Comparison of ENCODE assay signal across 8 cellular contexts in the genomic region with DNA sequence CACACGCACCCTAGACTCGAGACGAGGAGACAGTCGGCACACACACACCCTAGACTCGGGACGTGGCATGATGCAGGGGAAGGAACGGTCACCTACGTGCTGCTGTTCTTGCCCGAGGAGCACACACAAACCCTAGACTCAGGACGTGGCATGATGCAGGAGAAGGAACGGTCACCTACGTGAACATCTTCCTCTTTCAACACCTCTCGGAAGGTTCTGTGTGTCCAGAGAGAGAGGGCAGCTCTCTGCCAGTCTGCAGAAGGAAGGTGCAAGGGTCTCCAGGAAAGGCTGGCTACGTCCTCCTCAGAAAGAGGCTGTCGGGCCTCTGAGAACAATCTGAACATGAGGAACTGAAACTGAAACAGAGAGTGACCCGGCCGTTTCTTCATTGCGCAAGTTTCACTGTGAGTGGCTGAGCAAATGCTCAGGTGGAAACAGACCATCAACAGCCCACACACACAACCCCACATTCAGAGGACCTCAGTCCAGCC. TPM values are rescaled to one million over a fixed set of nuclear protein-coding genes. Genes with fewer than 3 reads are reported as not detected.
DNase-seq lines count a peak whose midpoint lies in the region; ATAC-seq and TF ChIP-seq lines count a peak whose summit lies in the region.

No MANE protein-coding gene starts in this region.

- peaks cover 39% of the 10 kb centered on the region for H3K4me1 Mint-ChIP-seq in central memory CD8-positive, alpha-beta T cell

- TF ChIP-seq CTCF in HCT116 (IDR thresholded peaks at IDR 0.05 in 2 of 3, conservative IDR thresholded peaks at IDR 0.05 in 1 of 3; ENCODE audit: borderline replicate concordance in 1 of 3, insufficient read depth in 1 of 3, low read depth in 2 of 3, low read length in 2 of 3) (no peak), A673 (conservative IDR thresholded peaks at IDR 0.05; ENCODE audit: low read depth, low read length) (no peak)

- POLR2A ChIA-PET in HCT116 (lab: Charles Lee) (no interaction called here), A673 (lab: Charles Lee; ENCODE audit: low non-redundant PET) (no interaction called here)

- H3K27ac ChIP-seq in HCT116 (ENCODE audit: low read depth, low read length) (peak overlapping the region; percentile 14; the same call in 1 of the 2 replicates), A673 (ENCODE audit: low read depth, low read length, poor library complexity, severe bottlenecking) (no peak overlapping the region)

- CTCF ChIA-PET in HCT116 (lab: Charles Lee), result no interaction called here
- CTCF ChIA-PET in A673 (lab: Charles Lee), result no interaction called here

- RAD21 ChIA-PET in HCT116 (lab: Charles Lee; ENCODE audit: low non-redundant PET in 1 of 2, low total read pairs in 2 of 2, uncharacterized antibody in 2 of 2, unreplicated experiment in 2 of 2), result no interaction called here

- H3K36me3 ChIP-seq in HCT116 (ENCODE audit: control insufficient read depth in 1 of 2, insufficient read depth in 2 of 2, low read length in 2 of 2) (peaks cover 62 to 84% of the 10 kb centered on the region in 2 experiments), A673 (ENCODE audit: insufficient read depth, low read length, poor library complexity, severe bottlenecking) (peaks cover 81% of the 10 kb centered on the region)

- peak overlapping the region; percentile 95 for H3K27ac Mint-ChIP-seq in central memory CD8-positive, alpha-beta T cell (ENCODE audit: low read depth)

- H3K27me3 Mint-ChIP-seq in central memory CD8-positive, alpha-beta T cell, result no peaks in the 10 kb centered on the region

- H2AFZ ChIP-seq in HCT116 (ENCODE audit: low read depth, low read length, poor library complexity, severe bottlenecking), result no peak overlapping the region

- TF ChIP-seq RAD21 in HCT116 (IDR thresholded peaks at IDR 0.05; ENCODE audit: low read depth), result no peak

- peak; percentile 74 for ATAC-seq in GM18499 (IDR thresholded peaks at IDR 0.05; ENCODE audit: insufficient read depth, unreplicated experiment)
- ATAC-seq in HCT116, result no peak
- ATAC-seq in central memory CD8-positive, alpha-beta T cell (replicated peaks; ENCODE audit: extremely low read depth, poor library complexity, severe bottlenecking), result peak; percentile 75

- no peaks in the 10 kb centered on the region for H3K9me3 Mint-ChIP-seq in central memory CD8-positive, alpha-beta T cell

- BruUV-seq in HCT116 (replicated peaks; lab: Mats Ljungman, UMichigan) (no TSS peak), A673 (replicated peaks; lab: Mats Ljungman, UMichigan) (no TSS peak)

- H3K4me1 ChIP-seq in HCT116 (ENCODE audit: control insufficient read depth in 1 of 2, insufficient read depth in 2 of 2, low read length in 2 of 2), result no peaks in the 10 kb centered on the region
- no peaks in the 10 kb centered on the region for H3K4me1 ChIP-seq in A673 (ENCODE audit: insufficient read depth, low read length, poor library complexity, severe bottlenecking)

- TF ChIP-seq POLR2A in HCT116 (IDR thresholded peaks at IDR 0.05; ENCODE audit: borderline replicate concordance, extremely low read depth, insufficient read depth, insufficient read length), result no peak

- no peaks in the 10 kb centered on the region; the same call in 1 of the 2 replicates for H4K20me1 ChIP-seq in HCT116 (ENCODE audit: insufficient read depth)

- no peak for DNase-seq in HCT116 (ENCODE audit: low read depth, low spot score)
- DNase-seq in NOMO-1 (lab: John Stamatoyannopoulos, UW; ENCODE audit: unreplicated experiment in 2 of 2), result peak; percentile 87 to 95
- DNase-seq in central memory CD8-positive, alpha-beta T cell (ENCODE audit: low spot score in 2 of 2), result no peak
- peak; percentile 70 for DNase-seq in pons (ENCODE audit: low spot score)
- no peak for DNase-seq in NCI-H1105 treated with DMSO at 0.1 percent for 48 hours (lab: John Stamatoyannopoulos, UW)
- DNase-seq in NCI-H1694 treated with DMSO at 0.1 percent for 48 hours (lab: John Stamatoyannopoulos, UW), result no peak
- DNase-seq in A673 (ENCODE audit: low spot score), result no peak

- H3K27me3 ChIP-seq in HCT116 (ENCODE audit: insufficient read depth, low read length), result no peaks in the 10 kb centered on the region
- no peaks in the 10 kb centered on the region for H3K27me3 ChIP-seq in A673 (replicated peaks; ENCODE audit: insufficient read depth, low read depth, low read length, poor library complexity)

- peaks cover 31% of the 10 kb centered on the region; the same call in 1 of the 2 replicates for H3K79me2 ChIP-seq in HCT116 (ENCODE audit: insufficient read depth, low read length)

- H3K9ac ChIP-seq in HCT116 (ENCODE audit: low read length), result no peak overlapping the region

- no peaks in the 10 kb centered on the region for H3K9me3 ChIP-seq in HCT116 (ENCODE audit: control insufficient read depth in 1 of 2, insufficient read depth in 1 of 2, low read depth in 1 of 2, low read length in 2 of 2)
- H3K9me3 ChIP-seq in A673 (ENCODE audit: low read depth, low read length, poor library complexity, severe bottlenecking), result no peaks in the 10 kb centered on the region

- peaks cover 12% of the 10 kb centered on the region for H3K36me3 Mint-ChIP-seq in central memory CD8-positive, alpha-beta T cell (ENCODE audit: insufficient read depth)

- peak overlapping the region; percentile 85 for H3K4me3 Mint-ChIP-seq in central memory CD8-positive, alpha-beta T cell

- no peak overlapping the region for H3K4me2 ChIP-seq in HCT116 (ENCODE audit: low read length)

- intact Hi-C loops in HCT116 (cut with micrococcal nuclease) (no loop called here), A673 (cut with micrococcal nuclease; ENCODE audit: unreplicated experiment) (no loop called here)

- no peak overlapping the region for H3K4me3 ChIP-seq in HCT116 (replicated peaks in 1 of 2; ENCODE audit: low read depth in 1 of 2, low read length in 2 of 2)
- no peak overlapping the region for H3K4me3 ChIP-seq in A673 (ENCODE audit: low read depth, low read length, poor library complexity, severe bottlenecking)

- H3K9me2 ChIP-seq in HCT116 (ENCODE audit: insufficient read depth), result no peaks in the 10 kb centered on the region

TF ChIP-seq in HCT116, 20 proteins besides CTCF, POLR2A, EP300 and RAD21 (continues in another document):
- TF ChIP-seq EZH2phosphoT487 (IDR thresholded peaks at IDR 0.05; ENCODE audit: borderline replicate concordance) (no peak), SIN3A (IDR thresholded peaks at IDR 0.05; ENCODE audit: low read depth) (no peak), EZH2 (IDR thresholded peaks at IDR 0.05) (no peak), CEBPB (IDR thresholded peaks at IDR 0.05; ENCODE audit: low read depth) (no peak), TCF7L2 (IDR thresholded peaks at IDR 0.05; ENCODE audit: borderline replicate concordance, extremely low read depth, insufficient read depth, insufficient read length) (no peak), EGR1 (IDR thresholded peaks at IDR 0.05; ENCODE audit: low read depth) (no peak), JUND (IDR thresholded peaks at IDR 0.05) (no peak), ELF1 (IDR thresholded peaks at IDR 0.05; ENCODE audit: borderline replicate concordance, low read depth) (no peak), ZFX (IDR thresholded peaks at IDR 0.05) (no peak), SRF (IDR thresholded peaks at IDR 0.05; ENCODE audit: low read depth) (no peak), FOSL1 (IDR thresholded peaks at IDR 0.05; ENCODE audit: low read depth) (no peak), ZNF274 (IDR thresholded peaks at IDR 0.05; ENCODE audit: low read depth, low read length) (no peak), MAX (IDR thresholded peaks at IDR 0.05) (no peak)
- TF ChIP-seq, protein P1, sequence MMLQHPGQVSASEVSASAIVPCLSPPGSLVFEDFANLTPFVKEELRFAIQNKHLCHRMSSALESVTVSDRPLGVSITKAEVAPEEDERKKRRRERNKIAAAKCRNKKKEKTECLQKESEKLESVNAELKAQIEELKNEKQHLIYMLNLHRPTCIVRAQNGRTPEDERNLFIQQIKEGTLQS (IDR thresholded peaks at IDR 0.05), result no peak
- TF ChIP-seq, protein P2, sequence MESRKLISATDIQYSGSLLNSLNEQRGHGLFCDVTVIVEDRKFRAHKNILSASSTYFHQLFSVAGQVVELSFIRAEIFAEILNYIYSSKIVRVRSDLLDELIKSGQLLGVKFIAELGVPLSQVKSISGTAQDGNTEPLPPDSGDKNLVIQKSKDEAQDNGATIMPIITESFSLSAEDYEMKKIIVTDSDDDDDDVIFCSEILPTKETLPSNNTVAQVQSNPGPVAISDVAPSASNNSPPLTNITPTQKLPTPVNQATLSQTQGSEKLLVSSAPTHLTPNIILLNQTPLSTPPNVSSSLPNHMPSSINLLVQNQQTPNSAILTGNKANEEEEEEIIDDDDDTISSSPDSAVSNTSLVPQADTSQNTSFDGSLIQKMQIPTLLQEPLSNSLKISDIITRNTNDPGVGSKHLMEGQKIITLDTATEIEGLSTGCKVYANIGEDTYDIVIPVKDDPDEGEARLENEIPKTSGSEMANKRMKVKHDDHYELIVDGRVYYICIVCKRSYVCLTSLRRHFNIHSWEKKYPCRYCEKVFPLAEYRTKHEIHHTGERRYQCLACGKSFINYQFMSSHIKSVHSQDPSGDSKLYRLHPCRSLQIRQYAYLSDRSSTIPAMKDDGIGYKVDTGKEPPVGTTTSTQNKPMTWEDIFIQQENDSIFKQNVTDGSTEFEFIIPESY (IDR thresholded peaks at IDR 0.05; ENCODE audit: extremely low read depth, insufficient replicate concordance, low read length), result no peak

RNA-seq across cellular contexts. Expression of gene ZNF276, which starts 43.4 kb away (rescaled TPM):
- total RNA-seq in HCT116 (2021; ENCODE audit: unreplicated experiment) (49.9 TPM), A673 (2021) (37.2 and 37.3 TPM in 2 replicates)
- 27.6 and 35.9 TPM in 2 replicates for polyA plus RNA-seq in HCT116 (2012)

RNA-seq across cellular contexts. Expression of gene VPS9D1, which starts 44.1 kb away (rescaled TPM):
- total RNA-seq in HCT116 (2021; ENCODE audit: unreplicated experiment) (4.2 TPM), A673 (2021) (3.4 and 5.6 TPM in 2 replicates)
- 5.9 and 6.2 TPM in 2 replicates for polyA plus RNA-seq in HCT116 (2012)

RNA-seq across cellular contexts. Expression of gene FANCA, which starts 51.7 kb away (rescaled TPM):
- total RNA-seq in HCT116 (2021; ENCODE audit: unreplicated experiment) (167 TPM), A673 (2021) (198 and 207 TPM in 2 replicates)
- 64.6 and 69.6 TPM in 2 replicates for polyA plus RNA-seq in HCT116 (2012)

Comparison
In these comparisons a context has a peak if more than half of its experiments do, and no peak if none do; other contexts are left out.
1. DNase-seq: peak in NOMO-1 (2 of 2) and pons (single experiment); none in HCT116 (single experiment), central memory CD8-positive, alpha-beta T cell (0 of 2), NCI-H1105 treated with DMSO at 0.1 percent for 48 hours (single experiment), NCI-H1694 treated with DMSO at 0.1 percent for 48 hours (single experiment) and A673 (single experiment).